In the genomic region with DNA sequence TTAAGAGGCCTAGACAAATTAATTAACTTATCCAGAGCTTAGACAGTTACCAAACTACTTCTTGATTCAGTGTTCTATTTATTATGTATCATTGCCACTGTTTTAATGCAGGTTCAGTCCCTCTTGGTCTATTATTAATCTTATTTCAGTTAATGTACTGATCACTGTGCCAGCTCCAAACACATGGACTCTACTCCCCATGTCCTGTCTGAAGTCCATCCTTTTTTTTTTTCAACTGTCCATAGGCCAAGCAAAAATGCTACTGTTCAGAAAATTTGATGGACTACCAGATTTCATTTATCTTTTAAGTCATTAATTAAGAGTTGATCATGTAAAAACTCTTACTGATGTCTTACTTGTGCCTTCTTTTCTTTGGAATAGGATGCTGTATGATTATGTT, we compare ENCODE assay signal across 1 cellular context.
TF ChIP-seq lines count a peak whose summit lies in the region.

No MANE protein-coding gene starts in this region.

TF ChIP-seq in HepG2, 621 proteins besides CTCF, POLR2A, EP300 and RAD21 (continued from another document):
- no peak for TF ChIP-seq ZBTB38 (CRISPR knock-in tag; IDR thresholded peaks at IDR 0.05)
- TF ChIP-seq ZNF672 (CRISPR knock-in tag; IDR thresholded peaks at IDR 0.05): no peak
